Comparison of ENCODE assay signal across 10 cellular contexts in genomic region chr13:113816248-113816924, GRCh38. TPM values are rescaled to one million over a fixed set of nuclear protein-coding genes. Genes with fewer than 3 reads are reported as not detected.
A peak's percentile ranks its signal among the peaks of the same experiment; 100 is the strongest.
DNase-seq lines count a peak whose midpoint lies in the region; ATAC-seq, FAIRE-seq and TF ChIP-seq lines count a peak whose summit lies in the region.
"Had no signal": no experiment of that assay in that cellular context is flagged by ENCODE, and none has a peak within 500 bp of the region (broad histone marks: within the 10 kb centered on the region; RNA-seq: fewer than 3 reads in every experiment).

No MANE protein-coding gene starts in this region.

- no peak for DNase-seq in activated CD8-positive, alpha-beta memory T cell treated with anti-CD3 and anti-CD28 coated beads, Interleukin-2, amount 10 ng/mL, durations not matched to agents 7 days and 5 days
- DNase-seq in activated CD8-positive, alpha-beta memory T cell treated with anti-CD3 and anti-CD28 coated beads, Interleukin-2, amount 50 U/mL, for 4 hours: no peak
- DNase-seq in GM12878 (ENCODE audit: low read depth, low spot score) (no peak), spleen (peak; percentile 70), medulla oblongata (ENCODE audit: extremely low spot score) (no peak), mucosa of gallbladder (ENCODE audit: low spot score) (no peak)

- peak overlapping the region; percentile 46 for H3K27ac Mint-ChIP-seq in activated CD8-positive, alpha-beta memory T cell treated with anti-CD3 and anti-CD28 coated beads, Interleukin-2, amount 10 ng/mL, durations not matched to agents 7 days and 5 days

- BruUV-seq in GM12878 (replicated peaks; lab: Mats Ljungman, UMichigan): no TSS peak

- H3K36me3 ChIP-seq in Loucy (ENCODE audit: insufficient read depth, low read length) (no peaks in the 10 kb centered on the region), GM12878 (ENCODE audit: control insufficient read depth in 2 of 2, insufficient read depth in 2 of 2, low read length in 1 of 2) (no peaks in the 10 kb centered on the region), spleen (peaks cover 0 to 36% (median 0%) of the 10 kb centered on the region in 6 donors), gastroesophageal sphincter (no peaks in the 10 kb centered on the region)

- H4K20me1 ChIP-seq in Loucy (ENCODE audit: insufficient read depth, low read length, poor library complexity, severe bottlenecking) (no peaks in the 10 kb centered on the region), GM12878 (ENCODE audit: control insufficient read depth, insufficient read depth) (no peaks in the 10 kb centered on the region)

- no peaks in the 10 kb centered on the region for H3F3A ChIP-seq in Loucy (ENCODE audit: low read depth)

- H3K79me2 ChIP-seq in Loucy (ENCODE audit: insufficient read depth, low read length) (no peaks in the 10 kb centered on the region), GM12878 (ENCODE audit: control insufficient read depth, insufficient read depth, low read length) (no peaks in the 10 kb centered on the region; the same call in 1 of the 2 replicates)

- no peaks in the 10 kb centered on the region for H3K9me3 Mint-ChIP-seq in activated CD8-positive, alpha-beta memory T cell treated with anti-CD3 and anti-CD28 coated beads, Interleukin-2, amount 10 ng/mL, durations not matched to agents 7 days and 5 days (ENCODE audit: low read depth)

- peak overlapping the region; percentile 79 for H3K4me3 Mint-ChIP-seq in activated CD8-positive, alpha-beta memory T cell treated with anti-CD3 and anti-CD28 coated beads, Interleukin-2, amount 10 ng/mL, durations not matched to agents 7 days and 5 days

- peaks cover 19% of the 10 kb centered on the region for H3K4me1 Mint-ChIP-seq in activated CD8-positive, alpha-beta memory T cell treated with anti-CD3 and anti-CD28 coated beads, Interleukin-2, amount 10 ng/mL, durations not matched to agents 7 days and 5 days

- CTCF ChIA-PET in activated CD8-positive, alpha-beta memory T cell treated with anti-CD3 and anti-CD28 coated beads, Interleukin-2, amount 10 ng/mL, durations not matched to agents 7 days and 5 days (lab: Charles Lee): interaction anchor here (0.5 to 2.1 kb wide), 7 partner anchors 89 to 412 kb away, joined by 3 to 7 read pairs (median 3); no protein-coding TSS in a partner anchor
- CTCF ChIA-PET in GM12878 (lab: Yijun Ruan, JAX): interaction anchor here (1.0 kb wide), 1 partner anchor 412 kb away, joined by 3 read pairs; no protein-coding TSS in a partner anchor

- in situ Hi-C loops in GM12878 (cut with MboI): no loop called here

- H3K27me3 ChIP-seq in Loucy (ENCODE audit: insufficient read depth, low read length, poor library complexity, severe bottlenecking) (no peaks in the 10 kb centered on the region), GM12878 (replicated peaks in 1 of 2; ENCODE audit: control insufficient read depth in 2 of 2, insufficient read depth in 2 of 2, low read length in 1 of 2) (no peaks in the 10 kb centered on the region), spleen (replicated peaks in 1 of 7) (no peaks in the 10 kb centered on the region), gastroesophageal sphincter (no peaks in the 10 kb centered on the region)
- H3K27me3 ChIP-seq: heart left ventricle had no signal

- TF ChIP-seq CTCF in Loucy (conservative IDR thresholded peaks at IDR 0.05; ENCODE audit: low read length) (no peak), GM12878 (IDR thresholded peaks at IDR 0.05 in 2 of 3, conservative IDR thresholded peaks at IDR 0.05 in 1 of 3; ENCODE audit: control insufficient read depth in 2 of 3, extremely low read depth in 1 of 3, insufficient read depth in 1 of 3, low read depth in 3 of 3, low read length in 3 of 3) (no peak), spleen (IDR thresholded peaks at IDR 0.05 in 8 of 11, conservative IDR thresholded peaks at IDR 0.05 in 3 of 11) (no peak), gastroesophageal sphincter (IDR thresholded peaks at IDR 0.05) (no peak)

- intact Hi-C loops in GM12878 (cut with micrococcal nuclease; ENCODE audit: unreplicated experiment) (loop anchor here (10.0 kb wide), 1 partner anchor 328 kb away; no protein-coding TSS in a partner anchor), spleen (cut with DNase I; ENCODE audit: low total_unique reads) (no loop called here)

- H3K9ac ChIP-seq in Loucy (ENCODE audit: low read depth, low read length, poor library complexity, severe bottlenecking): no peak overlapping the region
- H3K9ac ChIP-seq in GM12878 (ENCODE audit: control insufficient read depth, insufficient read depth, low read length): no peak overlapping the region

- peaks cover 3% of the 10 kb centered on the region for H3K27me3 Mint-ChIP-seq in activated CD8-positive, alpha-beta memory T cell treated with anti-CD3 and anti-CD28 coated beads, Interleukin-2, amount 10 ng/mL, durations not matched to agents 7 days and 5 days

- RAD21 ChIA-PET in GM12878 (lab: Charles Lee; ENCODE audit: unreplicated experiment): interaction anchor here (0.7 kb wide), 1 partner anchor 410 kb away, joined by 3 read pairs; no protein-coding TSS in a partner anchor

- no peaks in the 10 kb centered on the region for H3K36me3 Mint-ChIP-seq in activated CD8-positive, alpha-beta memory T cell treated with anti-CD3 and anti-CD28 coated beads, Interleukin-2, amount 10 ng/mL, durations not matched to agents 7 days and 5 days

- no peaks in the 10 kb centered on the region for H3K9me2 ChIP-seq in Loucy (replicated peaks; ENCODE audit: low read depth, low read length)

- TF ChIP-seq EP300 in GM12878 (IDR thresholded peaks at IDR 0.05; ENCODE audit: borderline replicate concordance in 1 of 2, control insufficient read depth in 1 of 2, low read depth in 2 of 2, low read length in 2 of 2): no peak
- no peak for TF ChIP-seq EP300 in gastroesophageal sphincter (IDR thresholded peaks at IDR 0.05)

- H3K4me3 ChIP-seq in Loucy (ENCODE audit: low read length, poor library complexity, severe bottlenecking) (no peak overlapping the region), GM12878 (no peak overlapping the region; the same call in 1 of the 2 replicates), spleen (peak overlapping the region in 4 of 8 donors; percentile 43 to 77 (median 46)), gastroesophageal sphincter (peak overlapping the region in 1 of 2 donors; percentile 19)

- TF ChIP-seq RAD21 in GM12878 (IDR thresholded peaks at IDR 0.05; ENCODE audit: insufficient read depth, low read depth, low read length): no peak

- SMC1A ChIA-PET in GM12878 (lab: Charles Lee; ENCODE audit: uncharacterized antibody, unreplicated experiment): interaction anchor here (1.0 kb wide), 1 partner anchor 132 kb away, joined by 3 read pairs; no protein-coding TSS in a partner anchor

- peak overlapping the region; percentile 15 for H3K4me2 ChIP-seq in Loucy (ENCODE audit: low read depth, low read length, poor library complexity, severe bottlenecking)
- peak overlapping the region; percentile 48 for H3K4me2 ChIP-seq in GM12878 (ENCODE audit: control insufficient read depth, insufficient read depth)

- no peak for TF ChIP-seq POLR2A in GM12878 (IDR thresholded peaks at IDR 0.05; ENCODE audit: low read depth, low read length)
- TF ChIP-seq POLR2A in spleen (IDR thresholded peaks at IDR 0.05): no peak
- no peak for TF ChIP-seq POLR2A in gastroesophageal sphincter (IDR thresholded peaks at IDR 0.05)

- H2AFZ ChIP-seq in Loucy (ENCODE audit: low read length): no peak overlapping the region
- no peak overlapping the region for H2AFZ ChIP-seq in GM12878 (ENCODE audit: control insufficient read depth, low read depth, low read length)

- H3K27ac ChIP-seq in GM12878 (ENCODE audit: control insufficient read depth, insufficient read depth) (no peak overlapping the region), spleen (no peak overlapping the region), gastroesophageal sphincter (peak overlapping the region in 2 of 4 donors; percentile 90)

- H3K9me3 ChIP-seq in Loucy (ENCODE audit: insufficient read depth, low read depth, low read length): no peaks in the 10 kb centered on the region
- H3K9me3 ChIP-seq in GM12878 (replicated peaks; ENCODE audit: control insufficient read depth, insufficient read depth, low read length): no peaks in the 10 kb centered on the region
- H3K9me3 ChIP-seq in spleen: no peaks in the 10 kb centered on the region
- H3K9me3 ChIP-seq in gastroesophageal sphincter: no peaks in the 10 kb centered on the region
- H3K9me3 ChIP-seq: heart left ventricle had no signal

- peak; percentile 8 for ATAC-seq in activated CD8-positive, alpha-beta memory T cell treated with anti-CD3 and anti-CD28 coated beads, Interleukin-2, amount 10 ng/mL, durations not matched to agents 7 days and 5 days
- peak; percentile 13; the same call in 2 of the 3 replicates for ATAC-seq in GM12878
- ATAC-seq in gastroesophageal sphincter: no peak

- no peak for FAIRE-seq in GM12878 (lab: Jason Lieb, UNC)
- FAIRE-seq: TTC549 had no signal

- POLR2A ChIA-PET in GM12878 (lab: Charles Lee): no interaction called here

- H3K4me1 ChIP-seq in Loucy (ENCODE audit: insufficient read depth, low read length, poor library complexity, severe bottlenecking) (peaks cover 4% of the 10 kb centered on the region), GM12878 (ENCODE audit: control insufficient read depth, insufficient read depth, low read length) (no peaks in the 10 kb centered on the region), spleen (peaks cover 6 to 81% (median 46%) of the 10 kb centered on the region in 6 donors), gastroesophageal sphincter (peaks cover 3 to 62% (median 31%) of the 10 kb centered on the region in 3 donors)

- 21% methylated on average over 26 of the region's 26 CpGs for WGBS in GM12878 (ENCODE audit: insufficient coverage, insufficient replicate concordance, low lambda C conversion rate, missing lambda C conversion rate)
- WGBS in spleen, 5 donors: 59 to 63% (median 61%) methylated on average over 18 to 26 of the region's 26 CpGs
- WGBS in gastroesophageal sphincter (ENCODE audit: low coverage in 1 of 2), 2 donors: 57 to 79% methylated on average over 7 to 8 of the region's 26 CpGs

RNA-seq across cellular contexts. Expression of gene GAS6, which starts 47.5 kb away (rescaled TPM):
- total RNA-seq in activated CD8-positive, alpha-beta memory T cell treated with anti-CD3 and anti-CD28 coated beads, Interleukin-2, amount 10 ng/mL, durations not matched to agents 7 days and 5 days: under 1 TPM; 0.15 to 0.23 TPM
- total RNA-seq in GM12878 (2013; cell fraction: nucleolus; rRNA removed): 0.35 and 0.39 TPM in 2 replicates
- 0.11 TPM in 2 replicates for total RNA-seq in GM12878 (2014; rRNA removed)
- total RNA-seq in GM12878 (2014; rRNA removed; fragmentation: Illumina TruSeq; extraction: Trizol): 0.09 TPM in 1 of 2 replicates, not detected in the other
- 0.24 and 0.59 TPM in 2 replicates for total RNA-seq in GM12878 (2021)
- 0.16 TPM for polyA plus RNA-seq in GM12878 (2011; ENCODE audit: low read depth)
- polyA plus RNA-seq in GM12878 (2011; rRNA removed): 0.04 and 0.06 TPM in 2 replicates
- 0.05 and 0.07 TPM in 2 replicates for polyA plus RNA-seq in GM12878 (2011; cell fraction: cytosol; rRNA removed)
- 0.66 and 0.85 TPM in 2 replicates for polyA plus RNA-seq in GM12878 (2011; cell fraction: nucleus; rRNA removed)
- 0.41 and 0.74 TPM in 2 replicates for polyA plus RNA-seq in GM12878 (2012)
- 0.07 TPM in 1 of 2 replicates, not detected in the other for polyA plus RNA-seq in GM12878 (2014; fragmentation: Illumina TruSeq; extraction: Trizol)
- not detected for polyA plus RNA-seq in GM12878 (2014; fragmentation: Nextera tagmentation; extraction: Ambion mirVana)
- polyA plus RNA-seq in GM12878 (2014; rRNA removed): 0.03 and 0.11 TPM in 2 replicates
- under 1 TPM; 0.36 to 0.38 TPM for polyA plus RNA-seq in GM12878 (2016; fragmentation: Nextera tagmentation; extraction: Ambion mirVana)
- not detected in 2 replicates for polyA minus RNA-seq in GM12878 (2011; rRNA and poly(A)+ RNA removed)
- polyA minus RNA-seq in GM12878 (2011; cell fraction: cytosol; rRNA and poly(A)+ RNA removed): 0.80 TPM in 1 of 2 replicates, not detected in the other
- polyA minus RNA-seq in GM12878 (2011; cell fraction: nucleus; rRNA and poly(A)+ RNA removed): 0.12 and 0.19 TPM in 2 replicates
- 10 to 100 TPM; 22.0 to 54.5 (median 39.3) TPM for total RNA-seq in spleen
- 10 to 100 TPM; 16.7 to 33.5 (median 18.4) TPM for polyA plus RNA-seq in spleen
- total RNA-seq in mucosa of gallbladder: 118 TPM
- 100 to 1,000 TPM; 132 to 392 (median 217) TPM for total RNA-seq in gastroesophageal sphincter

RNA-seq across cellular contexts. Expression of gene TMEM255B, which starts 57.4 kb away (rescaled TPM):
- total RNA-seq in activated CD8-positive, alpha-beta memory T cell treated with anti-CD3 and anti-CD28 coated beads, Interleukin-2, amount 10 ng/mL, durations not matched to agents 7 days and 5 days: 1 to 10 TPM in 1 of 2 experiments, under 1 TPM in 1; 0.87 to 1.3 TPM
- 0.95 and 1.4 TPM in 2 replicates for total RNA-seq in GM12878 (2013; cell fraction: nucleolus; rRNA removed)
- total RNA-seq in GM12878 (2014; rRNA removed): 0.06 and 0.22 TPM in 2 replicates
- total RNA-seq in GM12878 (2014; rRNA removed; fragmentation: Illumina TruSeq; extraction: Trizol): 0.13 and 0.18 TPM in 2 replicates
- 0.43 and 0.62 TPM in 2 replicates for total RNA-seq in GM12878 (2021)
- 0.04 TPM for polyA plus RNA-seq in GM12878 (2011; ENCODE audit: low read depth)
- polyA plus RNA-seq in GM12878 (2011; rRNA removed): 0.04 and 0.05 TPM in 2 replicates
- polyA plus RNA-seq in GM12878 (2011; cell fraction: cytosol; rRNA removed): 0.03 TPM in 2 replicates
- polyA plus RNA-seq in GM12878 (2011; cell fraction: nucleus; rRNA removed): 0.19 and 0.29 TPM in 2 replicates
- 0.57 and 0.81 TPM in 2 replicates for polyA plus RNA-seq in GM12878 (2012)
- 0.05 and 0.15 TPM in 2 replicates for polyA plus RNA-seq in GM12878 (2014; fragmentation: Illumina TruSeq; extraction: Trizol)
- polyA plus RNA-seq in GM12878 (2014; fragmentation: Nextera tagmentation; extraction: Ambion mirVana): not detected
- 0.23 and 0.27 TPM in 2 replicates for polyA plus RNA-seq in GM12878 (2014; rRNA removed)
- under 1 TPM in 1 of 2 experiments, not detected in 1; 0.04 TPM for polyA plus RNA-seq in GM12878 (2016; fragmentation: Nextera tagmentation; extraction: Ambion mirVana)
- polyA minus RNA-seq in GM12878 (2011; rRNA and poly(A)+ RNA removed): not detected in 2 replicates
- polyA minus RNA-seq in GM12878 (2011; cell fraction: cytosol; rRNA and poly(A)+ RNA removed): not detected in 2 replicates
- polyA minus RNA-seq in GM12878 (2011; cell fraction: nucleus; rRNA and poly(A)+ RNA removed): 0.24 and 0.38 TPM in 2 replicates
- 10 to 100 TPM in 6 of 7 donors, 1 to 10 TPM in 1; 5.7 to 26.9 (median 22.2) TPM for total RNA-seq in spleen
- polyA plus RNA-seq in spleen: 10 to 100 TPM in 2 of 3 donors, 1 to 10 TPM in 1; 6.0 to 13.0 (median 10.3) TPM
- total RNA-seq in mucosa of gallbladder: 17.0 TPM
- total RNA-seq in gastroesophageal sphincter: 10 to 100 TPM in 1 of 4 donors, 1 to 10 TPM in 3; 4.9 to 13.2 (median 7.8) TPM

Comparison
In these comparisons a context has a peak if more than half of its experiments do, and no peak if none do; other contexts are left out.
1. RNA of gene GAS6, which starts 47.5 kb away (total RNA-seq): 132 to 392 TPM in gastroesophageal sphincter, 118 TPM in mucosa of gallbladder (single experiment) and 22.0 to 54.5 TPM in spleen; 0.15 to 0.23 TPM in activated CD8-positive, alpha-beta memory T cell treated with anti-CD3 and anti-CD28 coated beads, Interleukin-2, amount 10 ng/mL, durations not matched to agents 7 days and 5 days and 0.09 to 0.59 TPM in GM12878; every median in the first group is over 10 times any median in the second.